Comparison of ENCODE assay signal across 1 cellular context in genomic region chr18:46447792-46448191, GRCh38.
TF ChIP-seq lines count a peak whose summit lies in the region.

No MANE protein-coding gene starts in this region.

TF ChIP-seq in WTC11, 78 proteins besides CTCF, POLR2A, EP300 and RAD21 (continued from another document):
- no peak for TF ChIP-seq ATF2 (CRISPR knock-in tag; IDR thresholded peaks at IDR 0.05; ENCODE audit: borderline replicate concordance, low read depth)
- TF ChIP-seq NFATC4 (CRISPR knock-in tag; IDR thresholded peaks at IDR 0.05), result no peak
- no peak for TF ChIP-seq E2F5 (CRISPR knock-in tag; IDR thresholded peaks at IDR 0.05)
- no peak for TF ChIP-seq ZNF532 (CRISPR knock-in tag; IDR thresholded peaks at IDR 0.05; ENCODE audit: borderline replicate concordance)
- TF ChIP-seq RORB (CRISPR knock-in tag; IDR thresholded peaks at IDR 0.05), result no peak
- no peak for TF ChIP-seq ZBTB21 (CRISPR knock-in tag; IDR thresholded peaks at IDR 0.05; ENCODE audit: borderline replicate concordance)
- TF ChIP-seq ATF3 (CRISPR knock-in tag; conservative IDR thresholded peaks at IDR 0.05), result no peak
